ENCODE assay signal across 24 cellular contexts in the genomic region with DNA sequence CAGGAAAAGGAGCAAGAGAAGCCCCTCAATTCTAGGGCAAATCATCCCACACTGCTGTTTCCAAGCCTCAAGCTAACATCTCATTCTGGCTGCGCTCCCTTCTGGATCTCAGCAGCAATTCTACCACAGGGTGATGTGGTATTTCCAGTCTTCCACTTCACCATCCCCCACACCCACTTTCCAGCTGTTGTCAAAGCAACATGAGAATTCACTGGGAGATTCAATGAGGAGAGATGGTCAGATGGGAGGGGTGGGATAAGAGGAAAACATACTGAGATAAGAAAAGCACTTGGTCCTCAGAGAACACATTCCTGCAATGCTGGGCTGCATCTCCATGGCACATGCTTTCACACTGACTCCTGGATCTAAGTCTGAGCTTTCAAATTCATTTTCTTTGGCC. TPM values are rescaled to one million over a fixed set of nuclear protein-coding genes. Genes with fewer than 3 reads are reported as not detected.
"Had no signal": no experiment of that assay in that cellular context is flagged by ENCODE, and none has a peak within 500 bp of the region (broad histone marks: within the 10 kb centered on the region; RNA-seq: fewer than 3 reads in every experiment).

No MANE protein-coding gene starts in this region.

- H3K27me3 ChIP-seq: ascending aorta, gastrocnemius medialis, sigmoid colon had no signal

- H3K9me3 Mint-ChIP-seq: activated T-cell treated with anti-CD3 and anti-CD28 coated beads, Interleukin-2, amount 50 U/mL, for 72 hours; neural crest cell; T-helper 1 cell treated with Interleukin-12 subunit alpha and Interleukin-12 subunit beta and Interleukin-4 antibody, amounts not matched to agents 30 μg/mL and 1 μg/mL, for 36 hours had no signal

- DNase-seq: activated CD4-positive, alpha-beta T cell treated with anti-CD3 and anti-CD28 coated beads, Interleukin-2, amount 50 U/mL, for 1 hour; activated effector memory CD4-positive, alpha-beta T cell treated with anti-CD3 and anti-CD28 coated beads, Interleukin-2, amount 50 U/mL, for 16 hours; activated naive CD4-positive, alpha-beta T cell treated with anti-CD3 and anti-CD28 coated beads, Interleukin-2, amount 50 U/mL, for 16 hours; activated T-cell treated with anti-CD3 and anti-CD28 coated beads, Interleukin-2, amount 50 U/mL, for 72 hours; effector CD4-positive, alpha-beta T cell; gastrocnemius medialis; head of caudate nucleus; lower lobe of right lung; midbrain; sigmoid colon; stimulated activated CD8-positive, alpha-beta memory T cell treated with anti-CD3 and anti-CD28 coated beads, Interleukin-4, amount 100 ng/mL, for 48 hours; stimulated activated naive CD4-positive, alpha-beta T cell had no signal

- H3K27ac ChIP-seq: ascending aorta, breast epithelium, gastrocnemius medialis, lower lobe of right lung, sigmoid colon had no signal

- ATAC-seq: activated CD4-positive, CD25-positive, alpha-beta regulatory T cell treated with anti-CD3 and anti-CD28 coated beads, Interleukin-2, amount 50 U/mL, for 24 hours; activated T-cell treated with anti-CD3 and anti-CD28 coated beads, Interleukin-2, amount 50 U/mL, for 72 hours; esophagus mucosa; gastrocnemius medialis; lower lobe of right lung had no signal

- H3K27ac Mint-ChIP-seq: activated T-cell treated with anti-CD3 and anti-CD28 coated beads, Interleukin-2, amount 50 U/mL, for 72 hours; T-helper 1 cell treated with Interleukin-12 subunit alpha and Interleukin-12 subunit beta and Interleukin-4 antibody, amounts not matched to agents 30 μg/mL and 1 μg/mL, for 36 hours had no signal

- H3K4me3 Mint-ChIP-seq: activated T-cell treated with anti-CD3 and anti-CD28 coated beads, Interleukin-2, amount 50 U/mL, for 72 hours; neural crest cell; T-helper 1 cell treated with Interleukin-12 subunit alpha and Interleukin-12 subunit beta and Interleukin-4 antibody, amounts not matched to agents 30 μg/mL and 1 μg/mL, for 36 hours had no signal

- H3K4me3 ChIP-seq: ascending aorta, breast epithelium, gastrocnemius medialis, lower lobe of right lung, sigmoid colon had no signal

- H3K36me3 ChIP-seq: ascending aorta, breast epithelium, gastrocnemius medialis, lower lobe of right lung, sigmoid colon had no signal

- H3K4me1 ChIP-seq: ascending aorta, breast epithelium, lower lobe of right lung, sigmoid colon had no signal

- H3K9me3 ChIP-seq: ascending aorta, breast epithelium, gastrocnemius medialis, lower lobe of right lung, sigmoid colon had no signal

RNA-seq across cellular contexts. Expression of gene LRRC52, which starts 47.3 kb away (rescaled TPM):
- total RNA-seq: activated CD8-positive, alpha-beta memory T cell treated with anti-CD3 and anti-CD28 coated beads for 36 hours; activated T-cell treated with anti-CD3 and anti-CD28 coated beads, Interleukin-2, amount 50 U/mL, for 72 hours; ascending aorta; breast epithelium; cerebellum; esophagus mucosa; neural crest cell; osteocyte; pulmonary artery endothelial cell; sigmoid colon; urinary bladder had no signal
- polyA plus RNA-seq: adipose tissue, sigmoid colon, urinary bladder had no signal

RNA-seq across cellular contexts. Expression of gene RXRG, which starts 51.6 kb away (rescaled TPM):
- total RNA-seq: activated CD8-positive, alpha-beta memory T cell treated with anti-CD3 and anti-CD28 coated beads for 36 hours; activated T-cell treated with anti-CD3 and anti-CD28 coated beads, Interleukin-2, amount 50 U/mL, for 72 hours; ascending aorta; osteocyte; pulmonary artery endothelial cell had no signal
